2 cellular contexts compared by ENCODE assay signal in genomic region chr16:56972898-56973689, GRCh38.
A peak's percentile ranks its signal among the peaks of the same experiment; 100 is the strongest.
TF ChIP-seq lines count a peak whose summit lies in the region.

No MANE protein-coding gene starts in this region.

TF ChIP-seq in IMR-90, 13 proteins besides CTCF, POLR2A, EP300 and RAD21:
- TF ChIP-seq CEBPB (IDR thresholded peaks at IDR 0.05; ENCODE audit: low read depth, low read length) (no peak), USF2 (IDR thresholded peaks at IDR 0.05; ENCODE audit: low read depth, low read length) (no peak), RFX5 (IDR thresholded peaks at IDR 0.05; ENCODE audit: low read depth, low read length) (no peak), BHLHE40 (IDR thresholded peaks at IDR 0.05; ENCODE audit: low read depth, low read length) (no peak), NFE2L2 (IDR thresholded peaks at IDR 0.05; ENCODE audit: low read depth, low read length) (no peak), MXI1 (IDR thresholded peaks at IDR 0.05; ENCODE audit: borderline replicate concordance, low read depth, low read length) (no peak), ELK1 (IDR thresholded peaks at IDR 0.05; ENCODE audit: borderline replicate concordance, low read depth, low read length) (no peak), CHD1 (IDR thresholded peaks at IDR 0.05; ENCODE audit: low read depth, low read length) (no peak), RCOR1 (IDR thresholded peaks at IDR 0.05; ENCODE audit: insufficient replicate concordance, low read length) (no peak), SMC3 (IDR thresholded peaks at IDR 0.05; ENCODE audit: low read depth, low read length) (no peak), MAFK (IDR thresholded peaks at IDR 0.05; ENCODE audit: low read depth, low read length) (no peak), MAZ (IDR thresholded peaks at IDR 0.05; ENCODE audit: borderline replicate concordance, low read depth, low read length) (no peak), FOS (IDR thresholded peaks at IDR 0.05; ENCODE audit: low read depth, low read length) (no peak)

TF ChIP-seq in GM12878, 131 proteins besides CTCF, POLR2A, EP300 and RAD21 (continues in another document):
- TF ChIP-seq RCOR1 (conservative IDR thresholded peaks at IDR 0.05; ENCODE audit: low read depth, low read length) (no peak), FOXK2 (IDR thresholded peaks at IDR 0.05) (no peak), SRF (IDR thresholded peaks at IDR 0.05; ENCODE audit: low read depth in 2 of 2, low read length in 2 of 2) (no peak), RELB (IDR thresholded peaks at IDR 0.05; ENCODE audit: low read depth) (no peak), NR2C1 (IDR thresholded peaks at IDR 0.05) (peak; percentile 35; the same call in 1 of the 2 replicates), ZNF24 (IDR thresholded peaks at IDR 0.05) (peak; percentile 57; the same call in 1 of the 2 replicates), ZNF217 (IDR thresholded peaks at IDR 0.05) (0 out of 2 replicates have a peak, but pooled peaks have one; percentile 29), MTA2 (IDR thresholded peaks at IDR 0.05; ENCODE audit: low read depth) (0 out of 2 replicates have a peak, but pooled peaks have one; percentile 9), CBX5 (IDR thresholded peaks at IDR 0.05; ENCODE audit: low read depth) (no peak), MLLT1 (IDR thresholded peaks at IDR 0.05) (peak; percentile 64; the same call in 1 of the 2 replicates), PKNOX1 (IDR thresholded peaks at IDR 0.05) (0 out of 2 replicates have a peak, but pooled peaks have one; percentile 11), MEF2B (IDR thresholded peaks at IDR 0.05; ENCODE audit: partially characterized antibody, poor library complexity, severe bottlenecking) (peak; percentile 44), CUX1 (IDR thresholded peaks at IDR 0.05; ENCODE audit: insufficient replicate concordance, low read depth, low read length) (peak; percentile 4), HDGF (IDR thresholded peaks at IDR 0.05) (peak; percentile 74; the same call in 1 of the 2 replicates), ZNF622 (IDR thresholded peaks at IDR 0.05) (no peak), DPF2 (IDR thresholded peaks at IDR 0.05) (peak; percentile 41; the same call in 1 of the 2 replicates), POLR2AphosphoS5 (IDR thresholded peaks at IDR 0.05; ENCODE audit: low read length) (no peak), CEBPZ (IDR thresholded peaks at IDR 0.05; ENCODE audit: low read depth, low read length) (no peak), IKZF1 (conservative IDR thresholded peaks at IDR 0.05) (peak; percentile 49; the same call in 1 of the 2 replicates), PAX5 (IDR thresholded peaks at IDR 0.05; ENCODE audit: borderline replicate concordance, low read depth, low read length) (0 out of 2 replicates have a peak, but pooled peaks have one; percentile 25), ATF2 (IDR thresholded peaks at IDR 0.05; ENCODE audit: low read length) (no peak)
- TF ChIP-seq, protein P1, sequence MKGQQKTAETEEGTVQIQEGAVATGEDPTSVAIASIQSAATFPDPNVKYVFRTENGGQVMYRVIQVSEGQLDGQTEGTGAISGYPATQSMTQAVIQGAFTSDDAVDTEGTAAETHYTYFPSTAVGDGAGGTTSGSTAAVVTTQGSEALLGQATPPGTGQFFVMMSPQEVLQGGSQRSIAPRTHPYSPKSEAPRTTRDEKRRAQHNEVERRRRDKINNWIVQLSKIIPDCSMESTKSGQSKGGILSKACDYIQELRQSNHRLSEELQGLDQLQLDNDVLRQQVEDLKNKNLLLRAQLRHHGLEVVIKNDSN (IDR thresholded peaks at IDR 0.05; ENCODE audit: borderline replicate concordance, extremely low read length, insufficient read depth, low read depth, low read length), result no peak
- TF ChIP-seq, protein P2, sequence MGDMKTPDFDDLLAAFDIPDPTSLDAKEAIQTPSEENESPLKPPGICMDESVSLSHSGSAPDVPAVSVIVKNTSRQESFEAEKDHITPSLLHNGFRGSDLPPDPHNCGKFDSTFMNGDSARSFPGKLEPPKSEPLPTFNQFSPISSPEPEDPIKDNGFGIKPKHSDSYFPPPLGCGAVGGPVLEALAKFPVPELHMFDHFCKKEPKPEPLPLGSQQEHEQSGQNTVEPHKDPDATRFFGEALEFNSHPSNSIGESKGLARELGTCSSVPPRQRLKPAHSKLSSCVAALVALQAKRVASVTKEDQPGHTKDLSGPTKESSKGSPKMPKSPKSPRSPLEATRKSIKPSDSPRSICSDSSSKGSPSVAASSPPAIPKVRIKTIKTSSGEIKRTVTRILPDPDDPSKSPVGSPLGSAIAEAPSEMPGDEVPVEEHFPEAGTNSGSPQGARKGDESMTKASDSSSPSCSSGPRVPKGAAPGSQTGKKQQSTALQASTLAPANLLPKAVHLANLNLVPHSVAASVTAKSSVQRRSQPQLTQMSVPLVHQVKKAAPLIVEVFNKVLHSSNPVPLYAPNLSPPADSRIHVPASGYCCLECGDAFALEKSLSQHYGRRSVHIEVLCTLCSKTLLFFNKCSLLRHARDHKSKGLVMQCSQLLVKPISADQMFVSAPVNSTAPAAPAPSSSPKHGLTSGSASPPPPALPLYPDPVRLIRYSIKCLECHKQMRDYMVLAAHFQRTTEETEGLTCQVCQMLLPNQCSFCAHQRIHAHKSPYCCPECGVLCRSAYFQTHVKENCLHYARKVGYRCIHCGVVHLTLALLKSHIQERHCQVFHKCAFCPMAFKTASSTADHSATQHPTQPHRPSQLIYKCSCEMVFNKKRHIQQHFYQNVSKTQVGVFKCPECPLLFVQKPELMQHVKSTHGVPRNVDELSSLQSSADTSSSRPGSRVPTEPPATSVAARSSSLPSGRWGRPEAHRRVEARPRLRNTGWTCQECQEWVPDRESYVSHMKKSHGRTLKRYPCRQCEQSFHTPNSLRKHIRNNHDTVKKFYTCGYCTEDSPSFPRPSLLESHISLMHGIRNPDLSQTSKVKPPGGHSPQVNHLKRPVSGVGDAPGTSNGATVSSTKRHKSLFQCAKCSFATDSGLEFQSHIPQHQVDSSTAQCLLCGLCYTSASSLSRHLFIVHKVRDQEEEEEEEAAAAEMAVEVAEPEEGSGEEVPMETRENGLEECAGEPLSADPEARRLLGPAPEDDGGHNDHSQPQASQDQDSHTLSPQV (IDR thresholded peaks at IDR 0.05), result peak; percentile 52; the same call in 1 of the 2 replicates
